8 cellular contexts compared by ENCODE assay signal in the genomic region with DNA sequence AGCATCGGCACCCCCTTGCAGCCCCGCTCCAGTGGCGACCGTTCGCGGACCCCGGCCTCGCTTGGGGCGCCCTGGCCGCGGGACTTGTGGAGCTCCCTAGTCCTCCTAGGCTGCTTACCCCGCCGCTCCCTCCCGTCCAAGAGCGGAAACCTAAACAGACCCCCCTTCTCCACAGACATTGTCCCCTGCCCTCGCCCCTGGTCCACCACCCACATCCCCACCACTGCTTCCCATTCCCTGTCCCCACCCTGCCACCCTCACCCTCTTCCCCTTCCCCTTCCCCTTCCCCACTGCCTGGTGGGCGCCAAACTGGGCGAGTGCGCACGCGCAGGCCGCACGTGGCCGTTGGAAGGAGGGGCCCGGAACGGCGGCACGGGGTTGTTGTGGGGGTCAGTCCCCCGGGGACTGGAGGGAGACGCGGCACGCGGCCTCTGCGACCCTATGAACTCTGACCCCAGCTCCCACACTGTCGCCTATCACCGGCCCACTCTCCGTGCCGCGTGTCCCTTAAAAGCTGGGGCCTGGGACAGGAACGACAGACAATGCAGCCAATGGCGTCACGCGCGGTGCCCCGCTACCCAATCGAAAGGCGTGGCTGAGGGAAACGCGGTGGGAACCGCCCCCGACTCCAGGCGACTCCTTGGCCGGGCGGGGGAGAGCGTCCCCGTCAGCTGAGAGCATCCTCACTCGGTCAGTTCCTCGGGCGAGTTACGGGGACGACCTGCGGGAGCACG.
A peak's percentile ranks its signal among the peaks of the same experiment; 100 is the strongest.
DNase-seq lines count a peak whose midpoint lies in the region; ATAC-seq, FAIRE-seq and TF ChIP-seq lines count a peak whose summit lies in the region.

A gene (plus strand): TSS at position 667 of the 734 bp plus-strand sequence. CDS start 103 bp downstream, outside the sequence.

- H3K4me3 Mint-ChIP-seq in central memory CD8-positive, alpha-beta T cell, result no peak within 1 kb of the TSS

- no peak for FAIRE-seq in RCC 7860 (lab: Jason Lieb, UNC)

- H3K36me3 Mint-ChIP-seq in central memory CD8-positive, alpha-beta T cell (ENCODE audit: insufficient read depth), result peaks cover 4% of the 10 kb centered on the region

- peaks cover 5% of the 10 kb centered on the region for H3K4me1 Mint-ChIP-seq in central memory CD8-positive, alpha-beta T cell

- peak; percentile 90 for ATAC-seq in HG02870 (IDR thresholded peaks at IDR 0.05; ENCODE audit: unreplicated experiment)
- ATAC-seq in central memory CD8-positive, alpha-beta T cell (replicated peaks; ENCODE audit: extremely low read depth, poor library complexity, severe bottlenecking), result peak; percentile 100

- H3K9me3 Mint-ChIP-seq in central memory CD8-positive, alpha-beta T cell, result no peaks in the 10 kb centered on the region

- TF ChIP-seq CTCF in GM12865 (IDR thresholded peaks at IDR 0.05; ENCODE audit: insufficient read depth, low read depth, low read length, missing control alignments) (no peak), WI38 (IDR thresholded peaks at IDR 0.05; ENCODE audit: low read depth, low read length) (no peak)

- no peak within 1 kb of the TSS for H3K27ac Mint-ChIP-seq in central memory CD8-positive, alpha-beta T cell (ENCODE audit: low read depth)

- peak; percentile 92 for DNase-seq in GM12865 (ENCODE audit: low read depth)
- peak; percentile 80 for DNase-seq in NCI-H2029 treated with DMSO at 0.1 percent for 48 hours (lab: John Stamatoyannopoulos, UW)
- peak; percentile 89 to 91 for DNase-seq in central memory CD8-positive, alpha-beta T cell (ENCODE audit: low spot score in 2 of 2)
- peak; percentile 90 for DNase-seq in iris pigment epithelial cell (ENCODE audit: low read depth)
- peak; percentile 81 for DNase-seq in smooth muscle cell of the brain vasculature (ENCODE audit: low read depth, low spot score)
- no peak for DNase-seq in RCC 7860 (ENCODE audit: low spot score)

- no peaks in the 10 kb centered on the region for H3K27me3 Mint-ChIP-seq in central memory CD8-positive, alpha-beta T cell

- H3K4me3 ChIP-seq in GM12865 (ENCODE audit: low read depth, low read length) (peak within 1 kb of the TSS; percentile 59), WI38 (ENCODE audit: low read depth, low read length) (peak within 1 kb of the TSS; percentile 59)
